ENCODE assay signal across 22 cellular contexts in genomic region chr20:63351380-63351700, GRCh38. TPM values are rescaled to one million over a fixed set of nuclear protein-coding genes. Genes with fewer than 3 reads are reported as not detected.
A peak's percentile ranks its signal among the peaks of the same experiment; 100 is the strongest.
DNase-seq lines count a peak whose midpoint lies in the region; ATAC-seq, FAIRE-seq and TF ChIP-seq lines count a peak whose summit lies in the region.
"Had no signal": no experiment of that assay in that cellular context is flagged by ENCODE, and none has a peak within 500 bp of the region (broad histone marks: within the 10 kb centered on the region; RNA-seq: fewer than 3 reads in every experiment).

No MANE protein-coding gene starts in this region.

- TF ChIP-seq CTCF in right atrium auricular region (IDR thresholded peaks at IDR 0.05) (no peak), H9 (conservative IDR thresholded peaks at IDR 0.05) (no peak), kidney (IDR thresholded peaks at IDR 0.05; ENCODE audit: borderline replicate concordance, extremely low read depth, insufficient read depth) (no peak), colonic mucosa (IDR thresholded peaks at IDR 0.05) (no peak)

- WGBS in right cardiac atrium = 86% methylated on average over 9 of the region's 9 CpGs
- whole genome bisulfite sequencing in H9 (ENCODE audit: extremely low coverage, insufficient read length, low lambda C conversion rate) = no CpG with 5 or more reads among the region's 9 CpGs
- no CpG with 5 or more reads among the region's 9 CpGs for WGBS in neuronal stem cell (ENCODE audit: extremely low coverage in 2 of 2, insufficient read length in 2 of 2, insufficient replicate concordance in 1 of 2), 2 donors

- H4K8ac ChIP-seq in H9 (replicated peaks; ENCODE audit: insufficient read length, low read depth, low read length) = peak overlapping the region; percentile 25
- no peak overlapping the region for H4K8ac ChIP-seq in neuronal stem cell (ENCODE audit: low read depth, low read length)

- peak in 2 of 3 donors; percentile 26 to 46 for DNase-seq in right cardiac atrium
- no peak for DNase-seq in right atrium auricular region (ENCODE audit: low spot score)
- DNase-seq in H9 = no peak
- peak; percentile 38 for DNase-seq in kidney
- DNase-seq in neuronal stem cell (ENCODE audit: low spot score) = no peak
- no peak for DNase-seq in colonic mucosa
- no peak for DNase-seq in RKO (ENCODE audit: low spot score)
- DNase-seq: Caco-2; CD4-positive, CD25-positive, alpha-beta regulatory T cell; CD8-positive, alpha-beta T cell; DMS153; DND-41; GOT3; H7 had no signal

- no peak overlapping the region for H2BK15ac ChIP-seq in H9 (ENCODE audit: low read depth, low read length)
- H2BK15ac ChIP-seq in neuronal stem cell (ENCODE audit: low read length) = peak overlapping the region; percentile 37

- H3K56ac ChIP-seq in H9 (ENCODE audit: insufficient read length, low read depth, low read length) = no peak overlapping the region

- H2BK12ac ChIP-seq in H9 (ENCODE audit: insufficient read length, low read depth, low read length) (no peak overlapping the region), neuronal stem cell (ENCODE audit: low read length) (peak overlapping the region; percentile 97)

- H3K4ac ChIP-seq in H9 (ENCODE audit: low read depth, low read length) (no peak overlapping the region), neuronal stem cell (ENCODE audit: low read length) (no peak overlapping the region)

- no peak overlapping the region for H3K27ac ChIP-seq in right cardiac atrium (ENCODE audit: low read length)
- no peak overlapping the region for H3K27ac ChIP-seq in right atrium auricular region
- no peak overlapping the region for H3K27ac ChIP-seq in H9 (ENCODE audit: insufficient read length, low read depth, low read length)
- no peak overlapping the region for H3K27ac ChIP-seq in kidney (ENCODE audit: low read depth in 2 of 2, low read length in 2 of 2)
- no peak overlapping the region for H3K27ac ChIP-seq in neuronal stem cell (replicated peaks; ENCODE audit: low read length)
- no peak overlapping the region for H3K27ac ChIP-seq in colonic mucosa
- H3K27ac ChIP-seq: C4-2B had no signal

- no peak overlapping the region for H2BK20ac ChIP-seq in H9 (ENCODE audit: low read depth, low read length, poor library complexity, severe bottlenecking)

- intact Hi-C loops in right cardiac atrium (cut with DNase I) (no loop called here), kidney (cut with DNase I) (no loop called here), colonic mucosa (cut with DNase I) (no loop called here)

- no peak overlapping the region for H2AFZ ChIP-seq in H9 (ENCODE audit: low read length)
- H2AFZ ChIP-seq in neuronal stem cell (ENCODE audit: low read length) = no peak overlapping the region

- H3K4me2 ChIP-seq in H9 (ENCODE audit: insufficient read depth, insufficient read length, low read length) = no peak overlapping the region
- no peak overlapping the region for H3K4me2 ChIP-seq in neuronal stem cell (ENCODE audit: insufficient read depth, low read length, poor library complexity, severe bottlenecking)

- H3K4me1 Mint-ChIP-seq in H9 = peaks cover 5 to 7% of the 10 kb centered on the region in 2 experiments
- H3K4me1 Mint-ChIP-seq: CD4-positive, CD25-positive, alpha-beta regulatory T cell had no signal

- no peaks in the 10 kb centered on the region for H3K9me3 ChIP-seq in right cardiac atrium (ENCODE audit: control insufficient read depth, low read length)
- H3K9me3 ChIP-seq in right atrium auricular region = no peaks in the 10 kb centered on the region
- no peaks in the 10 kb centered on the region for H3K9me3 ChIP-seq in H9 (ENCODE audit: control insufficient read depth, low read depth, low read length)
- no peaks in the 10 kb centered on the region for H3K9me3 ChIP-seq in kidney (ENCODE audit: control insufficient read depth in 1 of 2, low read length in 2 of 2)
- peaks cover 2 to 3% of the 10 kb centered on the region in 2 donors for H3K9me3 ChIP-seq in neuronal stem cell (replicated peaks in 1 of 2; ENCODE audit: control insufficient read depth in 2 of 2, insufficient read depth in 1 of 2, low read depth in 1 of 2, low read length in 2 of 2)
- H3K9me3 ChIP-seq in colonic mucosa = no peaks in the 10 kb centered on the region

- no peaks in the 10 kb centered on the region for H3K23me2 ChIP-seq in H9 (ENCODE audit: insufficient read length, low read depth, low read length, poor library complexity, severe bottlenecking)

- H3K79me1 ChIP-seq in H9 (ENCODE audit: insufficient read depth, low read depth, low read length, poor library complexity, severe bottlenecking) = no peaks in the 10 kb centered on the region
- H3K79me1 ChIP-seq in neuronal stem cell (ENCODE audit: low read depth, low read length) = peaks cover 11% of the 10 kb centered on the region

- no peak overlapping the region for H3T11ph ChIP-seq in H9 (ENCODE audit: low read length)

- H3K4me3 ChIP-seq in right cardiac atrium (ENCODE audit: low read length) (no peak overlapping the region), right atrium auricular region (no peak overlapping the region), kidney (ENCODE audit: low read length in 2 of 2) (no peak overlapping the region), neuronal stem cell (ENCODE audit: low read length in 2 of 2) (peak overlapping the region in 1 of 2 donors; percentile 67), colonic mucosa (no peak overlapping the region)

- no peaks in the 10 kb centered on the region for H3K4me1 ChIP-seq in right cardiac atrium (ENCODE audit: control insufficient read depth, insufficient read depth, low read length)
- peaks cover 0 to 22% of the 10 kb centered on the region in 2 donors for H3K4me1 ChIP-seq in right atrium auricular region
- H3K4me1 ChIP-seq in H9 (ENCODE audit: insufficient read depth, low read length) = no peaks in the 10 kb centered on the region
- peaks cover 0 to 6% of the 10 kb centered on the region in 2 donors for H3K4me1 ChIP-seq in kidney (ENCODE audit: control insufficient read depth in 1 of 2, insufficient read depth in 1 of 2, low read depth in 1 of 2, low read length in 2 of 2)
- peaks cover 6 to 15% of the 10 kb centered on the region in 2 donors for H3K4me1 ChIP-seq in neuronal stem cell (ENCODE audit: control insufficient read depth in 2 of 2, insufficient read depth in 1 of 2, low read depth in 1 of 2, low read length in 2 of 2)
- H3K4me1 ChIP-seq in colonic mucosa = no peaks in the 10 kb centered on the region

- no peak for ATAC-seq in right cardiac atrium
- ATAC-seq in HG02759 (IDR thresholded peaks at IDR 0.05; ENCODE audit: unreplicated experiment) = no peak
- ATAC-seq: CD8-positive, alpha-beta T cell; HCT116 had no signal

- H4K5ac ChIP-seq in H9 (ENCODE audit: insufficient read length, low read depth, low read length) = no peak overlapping the region

- H3K9ac ChIP-seq in H9 (ENCODE audit: extremely low read depth, insufficient read length, low read length) (no peak overlapping the region), kidney (ENCODE audit: low read length in 2 of 2) (no peak overlapping the region), neuronal stem cell (ENCODE audit: low read depth, low read length, poor library complexity) (no peak overlapping the region), colonic mucosa (ENCODE audit: low read depth in 2 of 2, low read length in 2 of 2) (no peak overlapping the region)

- peaks cover 8% of the 10 kb centered on the region for H3K27me3 Mint-ChIP-seq in H9 (ENCODE audit: low read depth)
- H3K27me3 Mint-ChIP-seq: CD4-positive, CD25-positive, alpha-beta regulatory T cell had no signal

- peaks cover 2% of the 10 kb centered on the region for H4K20me1 ChIP-seq in H9 (ENCODE audit: control insufficient read depth, insufficient read depth, insufficient read length)

- H2BK5ac ChIP-seq in H9 (ENCODE audit: insufficient read length, low read length) = no peak overlapping the region
- no peak overlapping the region for H2BK5ac ChIP-seq in neuronal stem cell (ENCODE audit: low read length)

- H2BK120ac ChIP-seq in H9 (ENCODE audit: low read depth, low read length, poor library complexity, severe bottlenecking) = no peak overlapping the region
- no peak overlapping the region for H2BK120ac ChIP-seq in neuronal stem cell (ENCODE audit: low read depth, low read length)

- no peak overlapping the region for H2AK5ac ChIP-seq in H9 (ENCODE audit: insufficient read length, low read length)
- peak overlapping the region; percentile 88 for H2AK5ac ChIP-seq in neuronal stem cell (ENCODE audit: low read depth, low read length)

- H3K4me3 Mint-ChIP-seq in H9 = no peak overlapping the region
- H3K4me3 Mint-ChIP-seq: CD4-positive, CD25-positive, alpha-beta regulatory T cell; CD8-positive, alpha-beta T cell had no signal

- H3K23ac ChIP-seq in H9 (ENCODE audit: insufficient read length, low read depth, low read length) = no peak overlapping the region
- H3K23ac ChIP-seq in neuronal stem cell (ENCODE audit: low read depth, low read length, poor library complexity) = peak overlapping the region; percentile 95

- H3K79me2 ChIP-seq in H9 (ENCODE audit: insufficient read depth, low read length) = no peaks in the 10 kb centered on the region

- no peak for FAIRE-seq in kidney (lab: Jason Lieb, UNC)
- FAIRE-seq: G401.6, GM12892 had no signal

- H3K9me3 Mint-ChIP-seq in H9 = peaks cover 0 to 10% of the 10 kb centered on the region in 2 experiments; a peak in 2 of 5 replicates

- no peak overlapping the region for H4K91ac ChIP-seq in H9 (ENCODE audit: insufficient read length, low read depth, low read length)
- H4K91ac ChIP-seq in neuronal stem cell (ENCODE audit: low read depth, low read length, poor library complexity) = peak overlapping the region; percentile 72

- no peaks in the 10 kb centered on the region for H3K36me3 ChIP-seq in right atrium auricular region
- H3K36me3 ChIP-seq in kidney (ENCODE audit: control insufficient read depth in 1 of 2, insufficient read depth in 2 of 2, low read length in 2 of 2) = no peaks in the 10 kb centered on the region
- H3K36me3 ChIP-seq in neuronal stem cell (replicated peaks in 1 of 2; ENCODE audit: control insufficient read depth in 2 of 2, insufficient read depth in 2 of 2, low read length in 2 of 2) = no peaks in the 10 kb centered on the region
- no peaks in the 10 kb centered on the region for H3K36me3 ChIP-seq in colonic mucosa

- H3K27me3 ChIP-seq in right cardiac atrium (ENCODE audit: control insufficient read depth, insufficient read depth) (no peaks in the 10 kb centered on the region), right atrium auricular region (no peaks in the 10 kb centered on the region), H9 (ENCODE audit: insufficient read depth, low read length) (no peaks in the 10 kb centered on the region), neuronal stem cell (ENCODE audit: control insufficient read depth in 3 of 3, insufficient read depth in 3 of 3, low read depth in 1 of 3, low read length in 3 of 3) (peaks cover 0 to 3% (median 0%) of the 10 kb centered on the region in 3 experiments), colonic mucosa (no peaks in the 10 kb centered on the region)

- no peak overlapping the region for H3K27ac Mint-ChIP-seq in H9
- H3K27ac Mint-ChIP-seq: CD8-positive, alpha-beta T cell had no signal

- peaks cover 0 to 7% (median 4%) of the 10 kb centered on the region in 3 experiments; a peak in 3 of 7 replicates for H3K36me3 Mint-ChIP-seq in H9 (ENCODE audit: insufficient read depth in 1 of 3, low read depth in 3 of 3)
- H3K36me3 Mint-ChIP-seq: CD4-positive, CD25-positive, alpha-beta regulatory T cell; CD8-positive, alpha-beta T cell had no signal

- H3K18ac ChIP-seq in H9 (ENCODE audit: insufficient read length, low read depth, low read length) (no peak overlapping the region), neuronal stem cell (ENCODE audit: low read length) (peak overlapping the region; percentile 93)

- H3K14ac ChIP-seq in H9 (ENCODE audit: insufficient read depth, low read length) (no peak overlapping the region; the same call in 1 of the 2 replicates), neuronal stem cell (ENCODE audit: low read length) (peak overlapping the region; percentile 31)

RNA-seq across cellular contexts. Expression of gene CHRNA4, which starts 9.8 kb away (rescaled TPM):
- total RNA-seq in right cardiac atrium (under 1 TPM in 3 of 4 donors, not detected in 1; 0.17 to 0.54 (median 0.38) TPM), right atrium auricular region (not detected), H9 (2021) (1.1 and 2.5 TPM in 2 replicates), kidney (0.44 TPM), colonic mucosa (under 1 TPM in 1 of 2 donors, not detected in 1; 0.05 TPM)
- polyA plus RNA-seq in right cardiac atrium (0.02 TPM), kidney (ENCODE audit: insufficient read depth, low read depth, low replicate concordance) (0.67 TPM)
- polyA plus RNA-seq in neuronal stem cell (2013, experiment 1 of 2) = 0.29 TPM
- polyA plus RNA-seq in neuronal stem cell (2013, experiment 2 of 2) = 0.19 TPM
- total RNA-seq: CD4-positive, CD25-positive, alpha-beta regulatory T cell; CD8-positive, alpha-beta T cell had no signal
- polyA plus RNA-seq: BJ; CD4-positive, CD25-positive, alpha-beta regulatory T cell had no signal

RNA-seq across cellular contexts. Expression of gene COL20A1, which starts 58.4 kb away (rescaled TPM):
- total RNA-seq in right cardiac atrium (not detected), right atrium auricular region (not detected), H9 (2021) (1.3 and 2.3 TPM in 2 replicates), kidney (not detected), colonic mucosa (not detected)
- polyA plus RNA-seq in right cardiac atrium (not detected), kidney (ENCODE audit: insufficient read depth, low read depth, low replicate concordance) (0.58 TPM)
- polyA plus RNA-seq in neuronal stem cell (2013, experiment 1 of 2) = 0.13 TPM
- 0.08 TPM for polyA plus RNA-seq in neuronal stem cell (2013, experiment 2 of 2)
- total RNA-seq: A172, A673 had no signal
- polyA plus RNA-seq: BJ; CD4-positive, CD25-positive, alpha-beta regulatory T cell had no signal

Comparison
In these comparisons a context has a peak if more than half of its experiments do, and no peak if none do; other contexts are left out.
1. DNase-seq: peak in right cardiac atrium (2 of 3) and kidney (single experiment); none in right atrium auricular region (single experiment), H9 (single experiment), neuronal stem cell (single experiment), colonic mucosa (single experiment) and RKO (single experiment).